In the genomic region with DNA sequence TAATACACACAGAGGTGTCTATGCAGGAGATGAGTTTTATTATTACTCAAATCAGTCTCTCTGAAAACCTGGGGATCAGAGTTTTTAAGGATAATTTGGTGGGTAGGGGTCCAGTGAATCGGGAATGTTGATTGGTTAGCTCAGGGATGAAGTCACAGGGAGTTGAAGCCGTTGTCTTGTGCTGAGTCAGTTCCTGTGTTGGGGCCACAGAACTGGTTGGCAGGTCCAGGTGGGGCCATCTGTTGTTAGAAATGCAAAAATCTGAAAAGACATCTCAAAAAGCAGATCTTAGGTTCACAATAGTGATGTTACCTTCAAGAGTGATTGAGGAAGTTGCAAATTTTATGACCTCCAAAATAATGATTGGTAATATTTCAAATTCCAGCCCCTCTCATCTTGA, we compare ENCODE assay signal across 15 cellular contexts.
"Had no signal": no experiment of that assay in that cellular context is flagged by ENCODE, and none has a peak within 500 bp of the region (broad histone marks: within the 10 kb centered on the region; RNA-seq: fewer than 3 reads in every experiment).

No MANE protein-coding gene starts in this region.

- H3K4me3 ChIP-seq: cardiac muscle cell, colonic mucosa, testis, upper lobe of right lung had no signal

- ATAC-seq: activated CD8-positive, alpha-beta memory T cell treated with anti-CD3 and anti-CD28 coated beads, Interleukin-2, amount 10 ng/mL, durations not matched to agents 7 days and 5 days; stimulated activated naive CD8-positive, alpha-beta T cell treated with anti-CD3 and anti-CD28 coated beads, Interleukin-15, Interleukin-2, amounts not matched to agents 100 U/mL and 50 U/mL, for 24 hours; upper lobe of right lung had no signal

- DNase-seq: activated CD4-positive, alpha-beta T cell treated with anti-CD3 and anti-CD28 coated beads, Interleukin-2, amount 50 U/mL, for 48 hours; activated CD4-positive, CD25-positive, alpha-beta regulatory T cell treated with anti-CD3 and anti-CD28 coated beads, Interleukin-2, amount 50 U/mL, for 72 hours; activated CD8-positive, alpha-beta memory T cell treated with anti-CD3 and anti-CD28 coated beads, Interleukin-2, amount 10 ng/mL, durations not matched to agents 7 days and 5 days; activated effector memory CD4-positive, alpha-beta T cell treated with anti-CD3 and anti-CD28 coated beads, Interleukin-2, amount 50 U/mL, for 16 hours; activated T-cell treated with anti-CD3 and anti-CD28 coated beads, Interleukin-2, amount 50 U/mL, for 24 hours; anterior cingulate cortex; colonic mucosa; effector CD4-positive, alpha-beta T cell; stimulated activated CD4-positive, alpha-beta T cell treated with anti-CD3 and anti-CD28 coated beads, Interleukin-4, amount 100 ng/mL, for 1 hour; stimulated activated CD8-positive, alpha-beta memory T cell treated with anti-CD3 and anti-CD28 coated beads, Interleukin-4, amount 100 ng/mL, for 48 hours; stimulated activated naive CD8-positive, alpha-beta T cell treated with anti-CD3 and anti-CD28 coated beads, Interleukin-15, Interleukin-2, amounts not matched to agents 100 U/mL and 50 U/mL, for 24 hours; T-helper 2 cell; testis; upper lobe of right lung had no signal
